ENCODE assay signal across 8 cellular contexts in the genomic region with DNA sequence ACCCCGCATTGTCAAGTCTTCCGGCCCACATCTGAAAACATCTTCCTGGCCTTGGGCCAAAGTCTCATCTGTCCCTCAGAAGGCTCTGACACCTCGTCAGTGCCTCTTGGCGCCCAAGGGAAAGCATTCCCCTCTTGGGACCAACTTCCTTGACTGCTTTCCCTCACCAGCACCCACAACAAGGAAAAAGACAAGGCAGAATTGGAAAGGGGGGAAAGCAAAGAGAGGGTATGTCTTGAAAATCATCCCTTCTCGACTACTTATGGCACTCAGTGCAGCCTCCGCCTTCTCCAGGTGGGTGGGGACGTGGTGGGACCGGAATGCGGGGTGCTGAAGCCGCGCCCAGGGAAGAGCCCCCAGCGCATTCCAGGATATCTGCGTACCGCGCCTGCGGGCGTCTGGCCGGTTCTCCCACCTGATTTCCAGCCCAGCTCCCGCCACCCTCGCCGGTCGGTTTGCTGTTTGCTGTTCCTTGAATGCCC. TPM values are rescaled to one million over a fixed set of nuclear protein-coding genes. Genes with fewer than 3 reads are reported as not detected.
DNase-seq lines count a peak whose midpoint lies in the region; ATAC-seq and TF ChIP-seq lines count a peak whose summit lies in the region.

No MANE protein-coding gene starts in this region.

- H4K20me1 ChIP-seq in KMS-11 (ENCODE audit: insufficient read depth), result no peaks in the 10 kb centered on the region

- H3K9ac ChIP-seq in KMS-11 (peak overlapping the region; percentile 48), adipocyte (ENCODE audit: low read length) (peak overlapping the region; percentile 91), iPS-18a (ENCODE audit: low read length) (peak overlapping the region; percentile 95), skeletal muscle tissue (ENCODE audit: low read depth in 1 of 3, low read length in 3 of 3) (peak overlapping the region; percentile 85 to 92 (median 91))

- peak overlapping the region; percentile 98 for H3K4me3 ChIP-seq in KMS-11 (IDR thresholded peaks at IDR 0.05; ENCODE audit: insufficient read depth, low read depth, low read length)
- H3K4me3 ChIP-seq in adipocyte (ENCODE audit: low read length), result peak overlapping the region; percentile 87
- H3K4me3 ChIP-seq in iPS-18a (ENCODE audit: low read length), result peak overlapping the region; percentile 96
- peak overlapping the region; percentile 79 to 94 (median 93) for H3K4me3 ChIP-seq in skeletal muscle tissue (ENCODE audit: low read length in 3 of 3)

- peak; percentile 67 for DNase-seq in NCI-H748 (lab: John Stamatoyannopoulos, UW; ENCODE audit: unreplicated experiment)
- no peak for DNase-seq in NCI-H748 treated with DMSO at 0.1 percent for 48 hours (lab: John Stamatoyannopoulos, UW)
- DNase-seq in adipocyte (ENCODE audit: low read depth), result peak; percentile 64
- no peak for DNase-seq in UCSD-AML1 (lab: John Stamatoyannopoulos, UW; ENCODE audit: unreplicated experiment)

- H3K4me1 ChIP-seq in KMS-11 (ENCODE audit: low read depth, poor library complexity, severe bottlenecking), result peaks cover 61% of the 10 kb centered on the region
- H3K4me1 ChIP-seq in adipocyte (ENCODE audit: control insufficient read depth, insufficient read depth, low read length), result peaks cover 42% of the 10 kb centered on the region
- peaks cover 19% of the 10 kb centered on the region for H3K4me1 ChIP-seq in iPS-18a (ENCODE audit: control insufficient read depth, low read depth, low read length)
- peaks cover 65 to 76% (median 69%) of the 10 kb centered on the region in 3 donors for H3K4me1 ChIP-seq in skeletal muscle tissue (ENCODE audit: control insufficient read depth in 3 of 3, insufficient read depth in 3 of 3, low read length in 3 of 3)

- peak overlapping the region; percentile 72 for H2AFZ ChIP-seq in KMS-11 (ENCODE audit: low read depth)

- no peak for ATAC-seq in HG03097 (IDR thresholded peaks at IDR 0.05; ENCODE audit: low FRiP score, unreplicated experiment)

- no peaks in the 10 kb centered on the region for H3K36me3 ChIP-seq in KMS-11 (ENCODE audit: insufficient read depth)
- H3K36me3 ChIP-seq in adipocyte (ENCODE audit: control insufficient read depth, insufficient read depth, low read length, severe bottlenecking), result peaks cover 10% of the 10 kb centered on the region
- peaks cover 20% of the 10 kb centered on the region for H3K36me3 ChIP-seq in iPS-18a (ENCODE audit: control insufficient read depth, low read depth, low read length)
- peaks cover 12 to 19% (median 18%) of the 10 kb centered on the region in 3 donors for H3K36me3 ChIP-seq in skeletal muscle tissue (ENCODE audit: control insufficient read depth in 3 of 3, insufficient read depth in 3 of 3, low read length in 3 of 3)

- H3K79me2 ChIP-seq in KMS-11 (ENCODE audit: insufficient read depth, low read depth), result peaks cover 33% of the 10 kb centered on the region

- H3K9me3 ChIP-seq in adipocyte (ENCODE audit: control insufficient read depth, low read length), result no peaks in the 10 kb centered on the region
- no peaks in the 10 kb centered on the region for H3K9me3 ChIP-seq in iPS-18a (ENCODE audit: control insufficient read depth, low read depth, low read length)
- no peaks in the 10 kb centered on the region for H3K9me3 ChIP-seq in skeletal muscle tissue (ENCODE audit: control insufficient read depth in 3 of 3, low read length in 3 of 3)

- peak overlapping the region; percentile 99 for H3K4me2 ChIP-seq in KMS-11

- no peaks in the 10 kb centered on the region for H3K27me3 ChIP-seq in KMS-11 (ENCODE audit: insufficient read depth, low read depth)
- H3K27me3 ChIP-seq in adipocyte (replicated peaks; ENCODE audit: control insufficient read depth, insufficient read depth, low read length), result no peaks in the 10 kb centered on the region
- no peaks in the 10 kb centered on the region for H3K27me3 ChIP-seq in iPS-18a (ENCODE audit: control insufficient read depth, insufficient read depth, low read length)
- no peaks in the 10 kb centered on the region for H3K27me3 ChIP-seq in skeletal muscle tissue (ENCODE audit: control insufficient read depth in 3 of 3, insufficient read depth in 3 of 3, low read length in 3 of 3)

- H3K27ac ChIP-seq in KMS-11, result peak overlapping the region; percentile 25
- H3K27ac ChIP-seq in iPS-18a (ENCODE audit: low read length), result peak overlapping the region; percentile 88
- H3K27ac ChIP-seq in skeletal muscle tissue (ENCODE audit: low read depth, low read length), result peak overlapping the region; percentile 94

- no peak for TF ChIP-seq CTCF in KMS-11 (conservative IDR thresholded peaks at IDR 0.05; ENCODE audit: low read depth, low read length)

RNA-seq across cellular contexts. Expression of gene SLC39A1, which starts 0.6 kb away (rescaled TPM):
- total RNA-seq in skeletal muscle tissue, result 40.2 TPM

RNA-seq across cellular contexts. Expression of gene CREB3L4, which starts 3.8 kb away (rescaled TPM):
- total RNA-seq in skeletal muscle tissue, result 8.9 TPM

RNA-seq across cellular contexts. Expression of gene CRTC2, which starts 5.5 kb away (rescaled TPM):
- total RNA-seq in skeletal muscle tissue, result 3.1 TPM

RNA-seq across cellular contexts. Expression of gene JTB, which starts 13.6 kb away (rescaled TPM):
- total RNA-seq in skeletal muscle tissue, result 87.2 TPM

RNA-seq across cellular contexts. Expression of gene DENND4B, which starts 17.4 kb away (rescaled TPM):
- total RNA-seq in skeletal muscle tissue, result 9.9 TPM

Comparison
In these comparisons a context has a peak if more than half of its experiments do, and no peak if none do; other contexts are left out.
1. DNase-seq: peak in NCI-H748 (single experiment) and adipocyte (single experiment); none in NCI-H748 treated with DMSO at 0.1 percent for 48 hours (single experiment) and UCSD-AML1 (single experiment).
2. H3K27ac ChIP-seq: peak in every context shown above with its lines; median percentile 94 in skeletal muscle tissue; 88 in iPS-18a; 25 in KMS-11.
3. Peak in every context shown above with its lines, with median percentiles within 50 percentile points of each other: H3K4me3 ChIP-seq and H3K9ac ChIP-seq.